Comparison of ENCODE assay signal across 1 cellular context in genomic region chr5:173671121-173671949, GRCh38.
TF ChIP-seq lines count a peak whose summit lies in the region.

No MANE protein-coding gene starts in this region.

TF ChIP-seq in K562, 482 proteins besides CTCF, POLR2A, EP300 and RAD21 (continued from another document and continues in another):
- TF ChIP-seq NR2F6 (CRISPR knock-in tag; IDR thresholded peaks at IDR 0.05) (no peak), STAT5A (IDR thresholded peaks at IDR 0.05; ENCODE audit: borderline replicate concordance, low read length) (no peak), ARID2 (IDR thresholded peaks at IDR 0.05) (no peak), SNRNP70 (optimal IDR thresholded peaks at IDR 0.05; ENCODE audit: low read depth, low read length) (no peak), SP2 (IDR thresholded peaks at IDR 0.05; ENCODE audit: extremely low read depth, low read depth, low read length, poor library complexity, severe bottlenecking) (no peak), ADNP (tag; IDR thresholded peaks at IDR 0.05) (no peak), ELK3 (CRISPR knock-in tag; IDR thresholded peaks at IDR 0.05) (0 out of 2 replicates have a peak, but pooled peaks have one; percentile 60), USF2 (CRISPR knock-in tag; IDR thresholded peaks at IDR 0.05) (peak; percentile 33; the same call in 1 of the 2 replicates), NR2C1 (IDR thresholded peaks at IDR 0.05) (no peak), NR2C1 (tag; IDR thresholded peaks at IDR 0.05) (peak; percentile 69), SMC3 (conservative IDR thresholded peaks at IDR 0.05; ENCODE audit: insufficient read depth, low read depth, low read length) (no peak), PHB (CRISPR knock-in tag; IDR thresholded peaks at IDR 0.05) (0 out of 2 replicates have a peak, but pooled peaks have one; percentile 42), ZNF639 (CRISPR knock-in tag; conservative IDR thresholded peaks at IDR 0.05 in 1 of 2, IDR thresholded peaks at IDR 0.05 in 1 of 2) (peak in 1 of 2 experiments; percentile 73; a peak in 2 of 4 replicates), ELK1 (CRISPR knock-in tag; IDR thresholded peaks at IDR 0.05) (no peak), KHSRP (IDR thresholded peaks at IDR 0.05) (no peak), PTRF (tag; IDR thresholded peaks at IDR 0.05) (no peak), CBX2 (IDR thresholded peaks at IDR 0.05; ENCODE audit: insufficient read depth, low read length, poor library complexity, severe bottlenecking) (no peak), KLF6 (CRISPR knock-in tag; IDR thresholded peaks at IDR 0.05; ENCODE audit: borderline replicate concordance) (peak; percentile 85), ZNF551 (CRISPR knock-in tag; IDR thresholded peaks at IDR 0.05) (no peak), JUND (IDR thresholded peaks at IDR 0.05; ENCODE audit: borderline replicate concordance, low read depth, low read length) (peak; percentile 66), JUND (tag; IDR thresholded peaks at IDR 0.05; ENCODE audit: borderline replicate concordance, low read depth, low read length) (peak; percentile 53; the same call in 1 of the 3 replicates), ZNF174 (CRISPR knock-in tag; IDR thresholded peaks at IDR 0.05) (no peak), YBX1 (IDR thresholded peaks at IDR 0.05) (no peak), ZNF644 (tag; IDR thresholded peaks at IDR 0.05; ENCODE audit: low read depth) (peak; percentile 91), SIN3B (IDR thresholded peaks at IDR 0.05; ENCODE audit: low read depth) (no peak), RBM22 (IDR thresholded peaks at IDR 0.05; ENCODE audit: low read depth, low read length, poor library complexity, severe bottlenecking) (no peak), EP400 (IDR thresholded peaks at IDR 0.05) (peak; percentile 52; the same call in 1 of the 2 replicates), ZNF121 (CRISPR knock-in tag; conservative IDR thresholded peaks at IDR 0.05) (no peak), ZNF3 (CRISPR knock-in tag; IDR thresholded peaks at IDR 0.05) (peak; percentile 72; the same call in 1 of the 2 replicates), HNRNPL (IDR thresholded peaks at IDR 0.05; ENCODE audit: low read depth, low read length) (no peak), NR1H2 (CRISPR knock-in tag; IDR thresholded peaks at IDR 0.05) (no peak), EGR1 (conservative IDR thresholded peaks at IDR 0.05) (no peak), BHLHE40 (IDR thresholded peaks at IDR 0.05; ENCODE audit: low read length) (peak; percentile 71), RBM25 (IDR thresholded peaks at IDR 0.05; ENCODE audit: low read depth, low read length, severe bottlenecking) (peak; percentile 88), GABPB1 (CRISPR knock-in tag; IDR thresholded peaks at IDR 0.05) (0 out of 2 replicates have a peak, but pooled peaks have one; percentile 29)
- TF ChIP-seq, protein P1, sequence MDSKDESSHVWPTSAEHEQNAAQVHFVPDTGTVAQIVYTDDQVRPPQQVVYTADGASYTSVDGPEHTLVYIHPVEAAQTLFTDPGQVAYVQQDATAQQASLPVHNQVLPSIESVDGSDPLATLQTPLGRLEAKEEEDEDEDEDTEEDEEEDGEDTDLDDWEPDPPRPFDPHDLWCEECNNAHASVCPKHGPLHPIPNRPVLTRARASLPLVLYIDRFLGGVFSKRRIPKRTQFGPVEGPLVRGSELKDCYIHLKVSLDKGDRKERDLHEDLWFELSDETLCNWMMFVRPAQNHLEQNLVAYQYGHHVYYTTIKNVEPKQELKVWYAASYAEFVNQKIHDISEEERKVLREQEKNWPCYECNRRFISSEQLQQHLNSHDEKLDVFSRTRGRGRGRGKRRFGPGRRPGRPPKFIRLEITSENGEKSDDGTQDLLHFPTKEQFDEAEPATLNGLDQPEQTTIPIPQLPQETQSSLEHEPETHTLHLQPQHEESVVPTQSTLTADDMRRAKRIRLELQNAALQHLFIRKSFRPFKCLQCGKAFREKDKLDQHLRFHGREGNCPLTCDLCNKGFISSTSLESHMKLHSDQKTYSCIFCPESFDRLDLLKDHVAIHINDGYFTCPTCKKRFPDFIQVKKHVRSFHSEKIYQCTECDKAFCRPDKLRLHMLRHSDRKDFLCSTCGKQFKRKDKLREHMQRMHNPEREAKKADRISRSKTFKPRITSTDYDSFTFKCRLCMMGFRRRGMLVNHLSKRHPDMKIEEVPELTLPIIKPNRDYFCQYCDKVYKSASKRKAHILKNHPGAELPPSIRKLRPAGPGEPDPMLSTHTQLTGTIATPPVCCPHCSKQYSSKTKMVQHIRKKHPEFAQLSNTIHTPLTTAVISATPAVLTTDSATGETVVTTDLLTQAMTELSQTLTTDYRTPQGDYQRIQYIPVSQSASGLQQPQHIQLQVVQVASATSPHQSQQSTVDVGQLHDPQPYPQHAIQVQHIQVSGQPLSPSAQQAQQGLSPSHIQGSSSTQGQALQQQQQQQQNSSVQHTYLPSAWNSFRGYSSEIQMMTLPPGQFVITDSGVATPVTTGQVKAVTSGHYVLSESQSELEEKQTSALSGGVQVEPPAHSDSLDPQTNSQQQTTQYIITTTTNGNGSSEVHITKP (IDR thresholded peaks at IDR 0.05; ENCODE audit: partially characterized antibody), result no peak
- TF ChIP-seq, protein P2, sequence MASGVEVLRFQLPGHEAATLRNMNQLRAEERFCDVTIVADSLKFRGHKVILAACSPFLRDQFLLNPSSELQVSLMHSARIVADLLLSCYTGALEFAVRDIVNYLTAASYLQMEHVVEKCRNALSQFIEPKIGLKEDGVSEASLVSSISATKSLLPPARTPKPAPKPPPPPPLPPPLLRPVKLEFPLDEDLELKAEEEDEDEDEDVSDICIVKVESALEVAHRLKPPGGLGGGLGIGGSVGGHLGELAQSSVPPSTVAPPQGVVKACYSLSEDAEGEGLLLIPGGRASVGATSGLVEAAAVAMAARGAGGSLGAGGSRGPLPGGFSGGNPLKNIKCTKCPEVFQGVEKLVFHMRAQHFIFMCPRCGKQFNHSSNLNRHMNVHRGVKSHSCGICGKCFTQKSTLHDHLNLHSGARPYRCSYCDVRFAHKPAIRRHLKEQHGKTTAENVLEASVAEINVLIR (CRISPR knock-in tag; IDR thresholded peaks at IDR 0.05), result peak; percentile 20; the same call in 1 of the 2 replicates
- TF ChIP-seq, protein P3, sequence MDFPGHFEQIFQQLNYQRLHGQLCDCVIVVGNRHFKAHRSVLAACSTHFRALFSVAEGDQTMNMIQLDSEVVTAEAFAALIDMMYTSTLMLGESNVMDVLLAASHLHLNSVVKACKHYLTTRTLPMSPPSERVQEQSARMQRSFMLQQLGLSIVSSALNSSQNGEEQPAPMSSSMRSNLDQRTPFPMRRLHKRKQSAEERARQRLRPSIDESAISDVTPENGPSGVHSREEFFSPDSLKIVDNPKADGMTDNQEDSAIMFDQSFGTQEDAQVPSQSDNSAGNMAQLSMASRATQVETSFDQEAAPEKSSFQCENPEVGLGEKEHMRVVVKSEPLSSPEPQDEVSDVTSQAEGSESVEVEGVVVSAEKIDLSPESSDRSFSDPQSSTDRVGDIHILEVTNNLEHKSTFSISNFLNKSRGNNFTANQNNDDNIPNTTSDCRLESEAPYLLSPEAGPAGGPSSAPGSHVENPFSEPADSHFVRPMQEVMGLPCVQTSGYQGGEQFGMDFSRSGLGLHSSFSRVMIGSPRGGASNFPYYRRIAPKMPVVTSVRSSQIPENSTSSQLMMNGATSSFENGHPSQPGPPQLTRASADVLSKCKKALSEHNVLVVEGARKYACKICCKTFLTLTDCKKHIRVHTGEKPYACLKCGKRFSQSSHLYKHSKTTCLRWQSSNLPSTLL (IDR thresholded peaks at IDR 0.05), result no peak
- TF ChIP-seq, protein P4, sequence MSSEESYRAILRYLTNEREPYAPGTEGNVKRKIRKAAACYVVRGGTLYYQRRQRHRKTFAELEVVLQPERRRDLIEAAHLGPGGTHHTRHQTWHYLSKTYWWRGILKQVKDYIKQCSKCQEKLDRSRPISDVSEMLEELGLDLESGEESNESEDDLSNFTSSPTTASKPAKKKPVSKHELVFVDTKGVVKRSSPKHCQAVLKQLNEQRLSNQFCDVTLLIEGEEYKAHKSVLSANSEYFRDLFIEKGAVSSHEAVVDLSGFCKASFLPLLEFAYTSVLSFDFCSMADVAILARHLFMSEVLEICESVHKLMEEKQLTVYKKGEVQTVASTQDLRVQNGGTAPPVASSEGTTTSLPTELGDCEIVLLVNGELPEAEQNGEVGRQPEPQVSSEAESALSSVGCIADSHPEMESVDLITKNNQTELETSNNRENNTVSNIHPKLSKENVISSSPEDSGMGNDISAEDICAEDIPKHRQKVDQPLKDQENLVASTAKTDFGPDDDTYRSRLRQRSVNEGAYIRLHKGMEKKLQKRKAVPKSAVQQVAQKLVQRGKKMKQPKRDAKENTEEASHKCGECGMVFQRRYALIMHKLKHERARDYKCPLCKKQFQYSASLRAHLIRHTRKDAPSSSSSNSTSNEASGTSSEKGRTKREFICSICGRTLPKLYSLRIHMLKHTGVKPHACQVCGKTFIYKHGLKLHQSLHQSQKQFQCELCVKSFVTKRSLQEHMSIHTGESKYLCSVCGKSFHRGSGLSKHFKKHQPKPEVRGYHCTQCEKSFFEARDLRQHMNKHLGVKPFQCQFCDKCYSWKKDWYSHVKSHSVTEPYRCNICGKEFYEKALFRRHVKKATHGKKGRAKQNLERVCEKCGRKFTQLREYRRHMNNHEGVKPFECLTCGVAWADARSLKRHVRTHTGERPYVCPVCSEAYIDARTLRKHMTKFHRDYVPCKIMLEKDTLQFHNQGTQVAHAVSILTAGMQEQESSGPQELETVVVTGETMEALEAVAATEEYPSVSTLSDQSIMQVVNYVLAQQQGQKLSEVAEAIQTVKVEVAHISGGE (CRISPR knock-in tag; IDR thresholded peaks at IDR 0.05), result no peak
- TF ChIP-seq, protein P5, sequence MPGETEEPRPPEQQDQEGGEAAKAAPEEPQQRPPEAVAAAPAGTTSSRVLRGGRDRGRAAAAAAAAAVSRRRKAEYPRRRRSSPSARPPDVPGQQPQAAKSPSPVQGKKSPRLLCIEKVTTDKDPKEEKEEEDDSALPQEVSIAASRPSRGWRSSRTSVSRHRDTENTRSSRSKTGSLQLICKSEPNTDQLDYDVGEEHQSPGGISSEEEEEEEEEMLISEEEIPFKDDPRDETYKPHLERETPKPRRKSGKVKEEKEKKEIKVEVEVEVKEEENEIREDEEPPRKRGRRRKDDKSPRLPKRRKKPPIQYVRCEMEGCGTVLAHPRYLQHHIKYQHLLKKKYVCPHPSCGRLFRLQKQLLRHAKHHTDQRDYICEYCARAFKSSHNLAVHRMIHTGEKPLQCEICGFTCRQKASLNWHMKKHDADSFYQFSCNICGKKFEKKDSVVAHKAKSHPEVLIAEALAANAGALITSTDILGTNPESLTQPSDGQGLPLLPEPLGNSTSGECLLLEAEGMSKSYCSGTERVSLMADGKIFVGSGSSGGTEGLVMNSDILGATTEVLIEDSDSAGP (CRISPR knock-in tag; IDR thresholded peaks at IDR 0.05), result no peak
- TF ChIP-seq, protein P6, sequence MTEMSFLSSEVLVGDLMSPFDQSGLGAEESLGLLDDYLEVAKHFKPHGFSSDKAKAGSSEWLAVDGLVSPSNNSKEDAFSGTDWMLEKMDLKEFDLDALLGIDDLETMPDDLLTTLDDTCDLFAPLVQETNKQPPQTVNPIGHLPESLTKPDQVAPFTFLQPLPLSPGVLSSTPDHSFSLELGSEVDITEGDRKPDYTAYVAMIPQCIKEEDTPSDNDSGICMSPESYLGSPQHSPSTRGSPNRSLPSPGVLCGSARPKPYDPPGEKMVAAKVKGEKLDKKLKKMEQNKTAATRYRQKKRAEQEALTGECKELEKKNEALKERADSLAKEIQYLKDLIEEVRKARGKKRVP (CRISPR knock-in tag; IDR thresholded peaks at IDR 0.05), result peak; percentile 81
- TF ChIP-seq, protein P7, sequence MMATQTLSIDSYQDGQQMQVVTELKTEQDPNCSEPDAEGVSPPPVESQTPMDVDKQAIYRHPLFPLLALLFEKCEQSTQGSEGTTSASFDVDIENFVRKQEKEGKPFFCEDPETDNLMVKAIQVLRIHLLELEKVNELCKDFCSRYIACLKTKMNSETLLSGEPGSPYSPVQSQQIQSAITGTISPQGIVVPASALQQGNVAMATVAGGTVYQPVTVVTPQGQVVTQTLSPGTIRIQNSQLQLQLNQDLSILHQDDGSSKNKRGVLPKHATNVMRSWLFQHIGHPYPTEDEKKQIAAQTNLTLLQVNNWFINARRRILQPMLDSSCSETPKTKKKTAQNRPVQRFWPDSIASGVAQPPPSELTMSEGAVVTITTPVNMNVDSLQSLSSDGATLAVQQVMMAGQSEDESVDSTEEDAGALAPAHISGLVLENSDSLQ (IDR thresholded peaks at IDR 0.05), result peak; percentile 53; the same call in 1 of the 2 replicates
- TF ChIP-seq, protein P8, sequence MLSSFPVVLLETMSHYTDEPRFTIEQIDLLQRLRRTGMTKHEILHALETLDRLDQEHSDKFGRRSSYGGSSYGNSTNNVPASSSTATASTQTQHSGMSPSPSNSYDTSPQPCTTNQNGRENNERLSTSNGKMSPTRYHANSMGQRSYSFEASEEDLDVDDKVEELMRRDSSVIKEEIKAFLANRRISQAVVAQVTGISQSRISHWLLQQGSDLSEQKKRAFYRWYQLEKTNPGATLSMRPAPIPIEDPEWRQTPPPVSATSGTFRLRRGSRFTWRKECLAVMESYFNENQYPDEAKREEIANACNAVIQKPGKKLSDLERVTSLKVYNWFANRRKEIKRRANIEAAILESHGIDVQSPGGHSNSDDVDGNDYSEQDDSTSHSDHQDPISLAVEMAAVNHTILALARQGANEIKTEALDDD (IDR thresholded peaks at IDR 0.05), result no peak
